14 cellular contexts compared by ENCODE assay signal in the genomic region with DNA sequence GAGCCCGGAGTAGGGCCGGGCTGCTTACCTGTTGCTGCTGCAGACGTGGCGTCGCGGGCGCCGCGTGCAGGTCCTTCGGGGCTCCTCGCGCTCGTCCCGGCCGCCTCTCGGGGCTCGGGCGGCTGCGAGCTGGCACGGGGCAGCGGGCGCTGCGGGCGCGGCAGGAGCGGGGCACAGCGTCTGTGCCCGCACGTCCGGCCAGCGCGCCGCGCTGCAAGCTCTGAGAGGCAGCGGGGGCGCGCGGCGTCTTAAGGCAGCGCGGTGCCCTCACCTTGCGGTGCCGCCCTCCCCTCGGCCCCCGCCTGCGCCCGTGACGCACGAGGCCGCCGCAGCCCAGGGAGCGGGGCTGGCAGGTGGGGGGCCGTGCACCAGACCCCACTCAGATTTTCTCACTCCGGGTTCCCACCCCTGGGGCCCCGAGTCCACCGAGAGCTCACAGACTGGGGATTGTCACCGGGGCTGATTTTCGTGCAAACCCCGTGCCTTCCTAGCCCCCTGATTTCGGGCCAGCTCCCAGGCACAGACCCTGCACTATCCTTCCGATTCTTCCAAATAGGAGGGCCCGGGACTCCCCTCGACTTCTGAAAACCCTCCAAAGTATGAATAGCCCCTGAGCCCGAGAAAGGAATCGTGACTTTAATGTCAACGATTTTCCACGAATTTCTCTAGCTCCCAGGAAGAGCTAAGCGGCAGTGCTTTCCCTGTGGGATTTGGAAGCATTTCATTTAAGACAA. TPM values are rescaled to one million over a fixed set of nuclear protein-coding genes. Genes with fewer than 3 reads are reported as not detected.
DNase-seq lines count a peak whose midpoint lies in the region; ATAC-seq and TF ChIP-seq lines count a peak whose summit lies in the region.
"Had no signal": no experiment of that assay in that cellular context is flagged by ENCODE, and none has a peak within 500 bp of the region (broad histone marks: within the 10 kb centered on the region; RNA-seq: fewer than 3 reads in every experiment).

A gene with protein sequence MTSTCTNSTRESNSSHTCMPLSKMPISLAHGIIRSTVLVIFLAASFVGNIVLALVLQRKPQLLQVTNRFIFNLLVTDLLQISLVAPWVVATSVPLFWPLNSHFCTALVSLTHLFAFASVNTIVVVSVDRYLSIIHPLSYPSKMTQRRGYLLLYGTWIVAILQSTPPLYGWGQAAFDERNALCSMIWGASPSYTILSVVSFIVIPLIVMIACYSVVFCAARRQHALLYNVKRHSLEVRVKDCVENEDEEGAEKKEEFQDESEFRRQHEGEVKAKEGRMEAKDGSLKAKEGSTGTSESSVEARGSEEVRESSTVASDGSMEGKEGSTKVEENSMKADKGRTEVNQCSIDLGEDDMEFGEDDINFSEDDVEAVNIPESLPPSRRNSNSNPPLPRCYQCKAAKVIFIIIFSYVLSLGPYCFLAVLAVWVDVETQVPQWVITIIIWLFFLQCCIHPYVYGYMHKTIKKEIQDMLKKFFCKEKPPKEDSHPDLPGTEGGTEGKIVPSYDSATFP (minus strand): TSS at position 222 of the 734 bp plus-strand sequence. CDS start 2,321 bp downstream, outside the sequence.

- 1 to 34% methylated on average over 43 to 68 of the region's 68 CpGs for WGBS in aorta, 2 donors

- H3K4me3 ChIP-seq in GM23338, result peak within 1 kb of the TSS; percentile 58
- H3K4me3 ChIP-seq in aorta (ENCODE audit: low read length in 2 of 2), result no peak within 1 kb of the TSS

- H3F3A ChIP-seq in GM23338 (replicated peaks; ENCODE audit: low read depth), result no peaks in the 10 kb centered on the region

- TF ChIP-seq CTCF in GM23338 (conservative IDR thresholded peaks at IDR 0.05; ENCODE audit: low read depth in 2 of 2), result no peak

- H3K27me3 ChIP-seq in GM23338 (ENCODE audit: insufficient read depth) (peaks cover 90% of the 10 kb centered on the region), aorta (ENCODE audit: control insufficient read depth in 1 of 2, insufficient read depth in 2 of 2, low read length in 1 of 2) (no peaks in the 10 kb centered on the region)

- no peak within 1 kb of the TSS for H2AFZ ChIP-seq in GM23338

- no peaks in the 10 kb centered on the region for H3K9me3 ChIP-seq in aorta (ENCODE audit: control insufficient read depth, low read length)
- H3K9me3 ChIP-seq: heart left ventricle had no signal

- no peaks in the 10 kb centered on the region for H4K20me1 ChIP-seq in GM23338 (replicated peaks; ENCODE audit: insufficient read depth)

- peaks cover 24% of the 10 kb centered on the region for H3K27me3 Mint-ChIP-seq in GM23338 (ENCODE audit: insufficient read depth, low read depth, poor library complexity)
- H3K27me3 Mint-ChIP-seq in natural killer cell treated with Interleukin-12 subunit alpha and Interleukin-12 subunit beta and Interleukin-15 and Interleukin-18, amount 100 ng/mL, for 72 hours, result peaks cover 24 to 40% of the 10 kb centered on the region in 2 donors

- intact Hi-C loops in aorta (cut with DNase I), result no loop called here

- peak within 1 kb of the TSS; percentile 60 for H3K4me3 Mint-ChIP-seq in GM23338
- H3K4me3 Mint-ChIP-seq in natural killer cell treated with Interleukin-12 subunit alpha and Interleukin-12 subunit beta and Interleukin-15 and Interleukin-18, amount 100 ng/mL, for 72 hours, result peak within 1 kb of the TSS; percentile 12
- H3K4me3 Mint-ChIP-seq: natural killer cell had no signal

- H3K4me1 ChIP-seq in GM23338 (ENCODE audit: insufficient read depth) (peaks cover 8% of the 10 kb centered on the region; the same call in 1 of the 2 replicates), aorta (ENCODE audit: control insufficient read depth in 1 of 2, insufficient read depth in 2 of 2, low read length in 2 of 2) (no peaks in the 10 kb centered on the region)

- H3K4me2 ChIP-seq in GM23338, result peak within 1 kb of the TSS; percentile 79

- H3K36me3 Mint-ChIP-seq in GM23338 (ENCODE audit: low read depth), result no peaks in the 10 kb centered on the region
- H3K36me3 Mint-ChIP-seq in natural killer cell treated with Interleukin-12 subunit alpha and Interleukin-12 subunit beta and Interleukin-15 and Interleukin-18, amount 100 ng/mL, for 72 hours, result no peaks in the 10 kb centered on the region
- H3K36me3 Mint-ChIP-seq: natural killer cell had no signal

- DNase-seq in NCI-H2227 (lab: John Stamatoyannopoulos, UW; ENCODE audit: unreplicated experiment) (peak; percentile 23), NCI-H2227 treated with DMSO at 0.1 percent for 48 hours (lab: John Stamatoyannopoulos, UW) (no peak), GM23338 (ENCODE audit: low spot score) (peak; percentile 38), astrocyte of the hippocampus (ENCODE audit: low read depth, low spot score) (peak; percentile 8), NCI-H1092 treated with DMSO at 0.1 percent for 48 hours (lab: John Stamatoyannopoulos, UW) (no peak), NCI-H526 treated with DMSO at 0.1 percent for 48 hours (lab: John Stamatoyannopoulos, UW) (no peak), aorta (no peak)
- DNase-seq in natural killer cell treated with Interleukin-12 subunit alpha and Interleukin-12 subunit beta and Interleukin-15 and Interleukin-18, amount 100 ng/mL, for 72 hours (ENCODE audit: low spot score), result no peak
- DNase-seq: activated effector memory CD4-positive, alpha-beta T cell treated with anti-CD3 and anti-CD28 coated beads, Interleukin-2, amount 50 U/mL, for 16 hours; dorsolateral prefrontal cortex; HCEC 1CT; heart left ventricle; natural killer cell; T1000 had no signal

- H3K27ac ChIP-seq in GM23338 (ENCODE audit: low read depth), result no peak within 1 kb of the TSS
- no peak within 1 kb of the TSS for H3K27ac ChIP-seq in aorta (ENCODE audit: low read depth in 1 of 2, low read length in 2 of 2)
- H3K27ac ChIP-seq: dorsolateral prefrontal cortex, heart left ventricle had no signal

- H3K9me2 ChIP-seq in GM23338 (ENCODE audit: insufficient read depth), result no peaks in the 10 kb centered on the region

- ATAC-seq in GM23338 (peak; percentile 48), aorta (ENCODE audit: low FRiP score) (no peak)
- ATAC-seq in natural killer cell treated with Interleukin-12 subunit alpha and Interleukin-12 subunit beta and Interleukin-15 and Interleukin-18, amount 100 ng/mL, for 72 hours, result peak in 1 of 2 donors; percentile 26
- ATAC-seq: heart left ventricle had no signal

- H3K36me3 ChIP-seq in GM23338 (ENCODE audit: insufficient read depth) (no peaks in the 10 kb centered on the region), aorta (ENCODE audit: control insufficient read depth in 1 of 2, insufficient read depth in 2 of 2, low read length in 1 of 2) (no peaks in the 10 kb centered on the region)
- H3K36me3 ChIP-seq: heart left ventricle had no signal

- no peaks in the 10 kb centered on the region; the same call in 2 of the 3 replicates for H3K9me3 Mint-ChIP-seq in GM23338
- H3K9me3 Mint-ChIP-seq in natural killer cell treated with Interleukin-12 subunit alpha and Interleukin-12 subunit beta and Interleukin-15 and Interleukin-18, amount 100 ng/mL, for 72 hours, result no peaks in the 10 kb centered on the region
- H3K9me3 Mint-ChIP-seq: natural killer cell had no signal

- H3K79me2 ChIP-seq in GM23338 (replicated peaks; ENCODE audit: insufficient read depth), result no peaks in the 10 kb centered on the region

- H3K27ac Mint-ChIP-seq in GM23338, result no peak within 1 kb of the TSS
- H3K27ac Mint-ChIP-seq in natural killer cell treated with Interleukin-12 subunit alpha and Interleukin-12 subunit beta and Interleukin-15 and Interleukin-18, amount 100 ng/mL, for 72 hours, result no peak within 1 kb of the TSS
- H3K27ac Mint-ChIP-seq: natural killer cell had no signal

- peaks cover 10% of the 10 kb centered on the region for H3K4me1 Mint-ChIP-seq in GM23338
- H3K4me1 Mint-ChIP-seq in natural killer cell treated with Interleukin-12 subunit alpha and Interleukin-12 subunit beta and Interleukin-15 and Interleukin-18, amount 100 ng/mL, for 72 hours (ENCODE audit: low read depth in 2 of 2), result peaks cover 3 to 6% of the 10 kb centered on the region in 2 donors
- H3K4me1 Mint-ChIP-seq: natural killer cell had no signal

TF ChIP-seq in GM23338, 12 proteins besides CTCF, POLR2A, EP300 and RAD21 (continues in another document):
- TF ChIP-seq, protein P1, sequence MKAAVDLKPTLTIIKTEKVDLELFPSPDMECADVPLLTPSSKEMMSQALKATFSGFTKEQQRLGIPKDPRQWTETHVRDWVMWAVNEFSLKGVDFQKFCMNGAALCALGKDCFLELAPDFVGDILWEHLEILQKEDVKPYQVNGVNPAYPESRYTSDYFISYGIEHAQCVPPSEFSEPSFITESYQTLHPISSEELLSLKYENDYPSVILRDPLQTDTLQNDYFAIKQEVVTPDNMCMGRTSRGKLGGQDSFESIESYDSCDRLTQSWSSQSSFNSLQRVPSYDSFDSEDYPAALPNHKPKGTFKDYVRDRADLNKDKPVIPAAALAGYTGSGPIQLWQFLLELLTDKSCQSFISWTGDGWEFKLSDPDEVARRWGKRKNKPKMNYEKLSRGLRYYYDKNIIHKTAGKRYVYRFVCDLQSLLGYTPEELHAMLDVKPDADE (IDR thresholded peaks at IDR 0.05), result no peak

RNA-seq across cellular contexts. Expression of the gene that starts here (rescaled TPM):
- total RNA-seq in GM23338 (2014; rRNA removed; shearing (Covaris generic)), result 0.39 TPM in 1 of 2 replicates, not detected in the other
- polyA plus RNA-seq in GM23338 (2016; fragmentation: Nextera tagmentation; extraction: Ambion mirVana) (not detected in 2 replicates), aorta (not detected)
- not detected for total RNA-seq in natural killer cell treated with Interleukin-12 subunit alpha and Interleukin-12 subunit beta and Interleukin-15 and Interleukin-18, amount 100 ng/mL, for 72 hours
- not detected for total RNA-seq in aorta
- total RNA-seq: heart left ventricle had no signal
- polyA plus RNA-seq: heart left ventricle had no signal

Comparison
In these comparisons a context has a peak if more than half of its experiments do, and no peak if none do; other contexts are left out.
1. DNase-seq: peak in NCI-H2227 (single experiment) and astrocyte of the hippocampus (single experiment); none in NCI-H2227 treated with DMSO at 0.1 percent for 48 hours (single experiment), natural killer cell treated with Interleukin-12 subunit alpha and Interleukin-12 subunit beta and Interleukin-15 and Interleukin-18, amount 100 ng/mL, for 72 hours (single experiment), NCI-H1092 treated with DMSO at 0.1 percent for 48 hours (single experiment), NCI-H526 treated with DMSO at 0.1 percent for 48 hours (single experiment) and aorta (0 of 2).
2. Peak in DNase-seq, ATAC-seq, H3K4me3 ChIP-seq and H3K4me2 ChIP-seq in GM23338; RNA of the gene not detected or under 1 TPM.